ENCODE assay signal across 9 cellular contexts in the genomic region with DNA sequence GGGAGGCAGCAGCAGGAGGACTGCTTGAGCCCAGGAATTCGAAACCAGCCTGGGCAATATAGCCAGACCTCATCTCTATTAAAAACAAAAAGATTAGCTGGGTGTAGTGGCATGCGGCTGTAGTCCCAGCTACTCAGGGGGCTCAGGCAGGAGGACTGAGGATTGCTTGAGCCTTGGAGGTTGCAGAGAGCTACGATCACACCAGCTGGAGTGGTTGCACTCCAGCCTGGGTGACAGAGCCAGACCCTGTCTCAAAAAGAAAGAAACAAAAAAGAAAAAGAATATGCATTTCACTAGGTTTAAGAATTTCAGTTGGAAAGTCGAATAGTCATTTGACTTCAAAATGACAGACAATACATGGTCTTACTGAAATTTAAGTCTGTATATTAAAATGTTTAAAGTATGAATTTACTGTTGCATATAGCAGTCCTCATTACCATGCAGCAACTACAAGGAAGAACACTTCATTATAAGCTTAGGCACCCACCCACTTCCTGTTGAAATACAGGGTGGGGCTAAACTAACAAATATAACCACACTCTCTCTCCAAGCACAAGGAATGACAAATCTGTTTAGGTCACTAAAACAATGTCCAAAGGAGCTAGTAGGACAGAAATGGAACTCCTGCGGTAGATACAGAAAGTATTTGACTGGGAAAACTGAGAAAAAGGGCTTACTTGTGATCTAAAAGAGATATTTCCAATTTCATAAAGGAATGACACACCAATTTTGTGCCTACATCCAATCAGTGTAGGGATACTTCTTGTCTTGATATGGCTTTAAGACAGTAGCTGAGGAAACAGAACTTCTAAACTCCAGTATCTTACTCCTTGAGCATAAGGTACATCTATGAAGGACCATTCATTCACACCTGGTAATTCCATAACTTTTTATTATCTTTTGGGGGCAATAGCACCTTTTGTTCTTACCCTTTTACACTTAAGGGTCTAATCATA. TPM values are rescaled to one million over a fixed set of nuclear protein-coding genes. Genes with fewer than 3 reads are reported as not detected.
A peak's percentile ranks its signal among the peaks of the same experiment; 100 is the strongest.
DNase-seq lines count a peak whose midpoint lies in the region; ATAC-seq, FAIRE-seq and TF ChIP-seq lines count a peak whose summit lies in the region.
"Had no signal": no experiment of that assay in that cellular context is flagged by ENCODE, and none has a peak within 500 bp of the region (broad histone marks: within the 10 kb centered on the region; RNA-seq: fewer than 3 reads in every experiment).

No MANE protein-coding gene starts in this region.

- FAIRE-seq in HTR-8/SVneo (lab: Jason Lieb, UNC), result no peak

- no peak for TF ChIP-seq CTCF in CD14-positive monocyte (IDR thresholded peaks at IDR 0.05)
- TF ChIP-seq CTCF in activated CD8-positive, alpha-beta T cell treated with anti-CD3 and anti-CD28 coated beads for 36 hours (IDR thresholded peaks at IDR 0.05), result no peak

- no peak overlapping the region for H3K9ac ChIP-seq in skeletal muscle tissue (ENCODE audit: low read depth in 1 of 3, low read length in 3 of 3)
- H3K9ac ChIP-seq: parathyroid adenoma had no signal

- H3K27me3 ChIP-seq in skeletal muscle tissue (ENCODE audit: control insufficient read depth in 3 of 3, insufficient read depth in 3 of 3, low read length in 3 of 3), result no peaks in the 10 kb centered on the region

- CTCF ChIA-PET in activated CD8-positive, alpha-beta T cell treated with anti-CD3 and anti-CD28 coated beads for 36 hours (lab: Charles Lee), result interaction anchor here (0.9 to 3.0 kb wide), 5 partner anchors 10 to 226 kb away, joined by 3 to 11 read pairs (median 6); no protein-coding TSS in a partner anchor

- H3K9me3 Mint-ChIP-seq in CD14-positive monocyte, result no peaks in the 10 kb centered on the region
- H3K9me3 Mint-ChIP-seq in activated CD8-positive, alpha-beta T cell treated with anti-CD3 and anti-CD28 coated beads for 36 hours, result no peaks in the 10 kb centered on the region

- H3K4me1 ChIP-seq in skeletal muscle tissue (ENCODE audit: control insufficient read depth in 3 of 3, insufficient read depth in 3 of 3, low read length in 3 of 3), result peaks cover 47 to 59% (median 56%) of the 10 kb centered on the region in 3 donors

- DNase-seq in CD14-positive monocyte (ENCODE audit: low spot score), result peak; percentile 53
- peak; percentile 20 for DNase-seq in HTR-8/SVneo (ENCODE audit: insufficient read length, low spot score)
- DNase-seq in activated CD8-positive, alpha-beta T cell treated with anti-CD3 and anti-CD28 coated beads for 36 hours, result no peak
- DNase-seq in Right ventricle myocardium superior, result no peak
- DNase-seq in G401 (ENCODE audit: low spot score), result no peak
- no peak for DNase-seq in occipital lobe (lab: John Stamatoyannopoulos, UW)
- DNase-seq in NCI-H1694 treated with DMSO at 0.1 percent for 48 hours (lab: John Stamatoyannopoulos, UW), result no peak

- intact Hi-C loops in CD14-positive monocyte (cut with micrococcal nuclease) (loop anchor here in 1 of 2 donors (10.0 kb wide), 1 partner anchor 58 kb away; a partner anchor contains a TSS), Right ventricle myocardium superior (cut with DNase I) (loop anchor here (10.0 kb wide), 1 partner anchor 48 kb away; no protein-coding TSS in a partner anchor)
- intact Hi-C loops in activated CD8-positive, alpha-beta T cell treated with anti-CD3 and anti-CD28 coated beads for 36 hours (cut with micrococcal nuclease), result loop anchor here (5.0 kb wide), 1 partner anchor 56 kb away; a partner anchor contains a TSS

- H3K4me3 ChIP-seq in skeletal muscle tissue (ENCODE audit: low read length in 3 of 3), result peak overlapping the region in 1 of 3 donors; percentile 45

- ATAC-seq in activated CD8-positive, alpha-beta T cell treated with anti-CD3 and anti-CD28 coated beads for 36 hours, result peak; percentile 77
- ATAC-seq in Right ventricle myocardium superior (ENCODE audit: poor library complexity), result peak; percentile 76

- no peaks in the 10 kb centered on the region for H3K9me3 ChIP-seq in skeletal muscle tissue (ENCODE audit: control insufficient read depth in 3 of 3, low read length in 3 of 3)

- H3K36me3 Mint-ChIP-seq in CD14-positive monocyte, result peaks cover 11 to 31% of the 10 kb centered on the region in 2 donors
- peaks cover 12% of the 10 kb centered on the region for H3K36me3 Mint-ChIP-seq in activated CD8-positive, alpha-beta T cell treated with anti-CD3 and anti-CD28 coated beads for 36 hours (ENCODE audit: low read depth)

- POLR2A ChIA-PET in activated CD8-positive, alpha-beta T cell treated with anti-CD3 and anti-CD28 coated beads for 36 hours (lab: Charles Lee), result interaction anchor here (1.0 to 1.8 kb wide), 4 partner anchors 9 to 88 kb away, joined by 3 to 4 read pairs (median 3); no protein-coding TSS in a partner anchor

- H3K4me1 Mint-ChIP-seq in CD14-positive monocyte, result peaks cover 76% of the 10 kb centered on the region
- peaks cover 71% of the 10 kb centered on the region for H3K4me1 Mint-ChIP-seq in activated CD8-positive, alpha-beta T cell treated with anti-CD3 and anti-CD28 coated beads for 36 hours (ENCODE audit: low read depth)

- peaks cover 0 to under 1% (median 0%) of the 10 kb centered on the region in 3 donors for H3K36me3 ChIP-seq in skeletal muscle tissue (ENCODE audit: control insufficient read depth in 3 of 3, insufficient read depth in 3 of 3, low read length in 3 of 3)

- in situ Hi-C loops in G401 (cut with HindIII; ENCODE audit: low sequenced_read_pairs), result no loop called here

- H3K27ac Mint-ChIP-seq in CD14-positive monocyte, result peak overlapping the region; percentile 93 to 99 (median 98)
- H3K27ac Mint-ChIP-seq in activated CD8-positive, alpha-beta T cell treated with anti-CD3 and anti-CD28 coated beads for 36 hours, result peak overlapping the region; percentile 71

- H3K4me3 Mint-ChIP-seq in CD14-positive monocyte, result peak overlapping the region; percentile 53 to 87
- H3K4me3 Mint-ChIP-seq in activated CD8-positive, alpha-beta T cell treated with anti-CD3 and anti-CD28 coated beads for 36 hours, result no peak overlapping the region

- no peaks in the 10 kb centered on the region for H3K27me3 Mint-ChIP-seq in CD14-positive monocyte (ENCODE audit: low read depth in 3 of 3)
- H3K27me3 Mint-ChIP-seq in activated CD8-positive, alpha-beta T cell treated with anti-CD3 and anti-CD28 coated beads for 36 hours, result no peaks in the 10 kb centered on the region

- H3K27ac ChIP-seq in skeletal muscle tissue (ENCODE audit: low read depth, low read length), result peak overlapping the region; percentile 64
- H3K27ac ChIP-seq: parathyroid adenoma had no signal

RNA-seq across cellular contexts. Expression of a gene that starts 44.1 kb away (rescaled TPM):
- polyA plus RNA-seq in CD14-positive monocyte, result under 1 TPM in 1 of 2 donors, not detected in 1; 0.26 TPM
- total RNA-seq in activated CD8-positive, alpha-beta T cell treated with anti-CD3 and anti-CD28 coated beads for 36 hours, result 1 to 10 TPM; 1.1 to 1.7 TPM
- total RNA-seq in Right ventricle myocardium superior, result 0.24 TPM
- under 0.01 TPM for total RNA-seq in skeletal muscle tissue
- total RNA-seq in G401 (2014; rRNA removed; shearing (Covaris generic)), result 2.4 and 6.9 TPM in 2 replicates
- total RNA-seq in occipital lobe, result not detected

RNA-seq across cellular contexts. Expression of a gene that starts 53.3 kb away (rescaled TPM):
- not detected for polyA plus RNA-seq in CD14-positive monocyte
- not detected for total RNA-seq in activated CD8-positive, alpha-beta T cell treated with anti-CD3 and anti-CD28 coated beads for 36 hours
- total RNA-seq in Right ventricle myocardium superior (not detected), skeletal muscle tissue (not detected), occipital lobe (not detected)
- total RNA-seq in G401 (2014; rRNA removed; shearing (Covaris generic)), result not detected in 2 replicates

RNA-seq across cellular contexts. Expression of a gene that starts 53.5 kb away (rescaled TPM):
- polyA plus RNA-seq in CD14-positive monocyte, result 10 to 100 TPM; 53.5 to 86.4 TPM
- 100 to 1,000 TPM; 108 to 111 TPM for total RNA-seq in activated CD8-positive, alpha-beta T cell treated with anti-CD3 and anti-CD28 coated beads for 36 hours
- 49.3 TPM for total RNA-seq in Right ventricle myocardium superior
- 25.6 TPM for total RNA-seq in skeletal muscle tissue
- total RNA-seq in G401 (2014; rRNA removed; shearing (Covaris generic)), result 10.4 and 14.2 TPM in 2 replicates
- 6.1 TPM for total RNA-seq in occipital lobe

Comparison
In these comparisons a context has a peak if more than half of its experiments do, and no peak if none do; other contexts are left out.
1. DNase-seq: peak in CD14-positive monocyte (single experiment) and HTR-8/SVneo (single experiment); none in activated CD8-positive, alpha-beta T cell treated with anti-CD3 and anti-CD28 coated beads for 36 hours (single experiment), Right ventricle myocardium superior (single experiment), G401 (single experiment), occipital lobe (single experiment) and NCI-H1694 treated with DMSO at 0.1 percent for 48 hours (single experiment).